ENCODE assay signal across 8 cellular contexts in genomic region chr1:25232027-25232865, GRCh38. TPM values are rescaled to one million over a fixed set of nuclear protein-coding genes. Genes with fewer than 3 reads are reported as not detected.
DNase-seq lines count a peak whose midpoint lies in the region; ATAC-seq and TF ChIP-seq lines count a peak whose summit lies in the region.

Gene SYF2, minus strand, starts transcription at chr1:25232502. Its CDS starts 35 bp downstream, at chr1:25232467.

- peak; percentile 95 for DNase-seq in GM13977 (ENCODE audit: low spot score)
- peak; percentile 72 to 75 for DNase-seq in NCI-H187 (lab: John Stamatoyannopoulos, UW)
- peak; percentile 70 to 97 (median 81) for DNase-seq in T-helper 2 cell
- DNase-seq in anterior cingulate cortex (lab: John Stamatoyannopoulos, UW), result peak; percentile 49 to 96 (median 87)
- DNase-seq in right cardiac atrium, result peak; percentile 95 to 97 (median 95)
- peak; percentile 66 for DNase-seq in pulmonary artery endothelial cell (ENCODE audit: low read depth, low spot score)
- DNase-seq in uterus, result peak; percentile 93 to 94

- in situ Hi-C loops in GM13977 (cut with MboI; ENCODE audit: low pct_unique_long_range_greater_than_20kb, low sequenced_read_pairs, unreplicated experiment), result no loop called here

- TF ChIP-seq POLR2A in uterus (IDR thresholded peaks at IDR 0.05), result peak; percentile 33 to 74

- H3K9me3 ChIP-seq in right cardiac atrium (ENCODE audit: control insufficient read depth, low read length), result no peaks in the 10 kb centered on the region
- H3K9me3 ChIP-seq in uterus, result no peaks in the 10 kb centered on the region

- under 1% methylated on average over 54 of the region's 54 CpGs for WGBS in right cardiac atrium

- H3K27me3 ChIP-seq in right cardiac atrium (ENCODE audit: control insufficient read depth, insufficient read depth) (no peaks in the 10 kb centered on the region), uterus (no peaks in the 10 kb centered on the region)

- TF ChIP-seq CTCF in GM13977 (IDR thresholded peaks at IDR 0.05; ENCODE audit: extremely low read depth, insufficient read depth, missing control alignments) (no peak), uterus (IDR thresholded peaks at IDR 0.05) (no peak)

- ATAC-seq in HG02938 (IDR thresholded peaks at IDR 0.05; ENCODE audit: unreplicated experiment), result peak; percentile 80
- ATAC-seq in right cardiac atrium, result peak; percentile 95 to 96

- H3K36me3 ChIP-seq in uterus, result no peaks in the 10 kb centered on the region

- H3K27ac ChIP-seq in right cardiac atrium (ENCODE audit: low read length) (peak within 1 kb of the TSS; percentile 98), uterus (peak within 1 kb of the TSS; percentile 90 to 93)

- no peaks in the 10 kb centered on the region for H3K4me1 ChIP-seq in right cardiac atrium (ENCODE audit: control insufficient read depth, insufficient read depth, low read length)
- H3K4me1 ChIP-seq in uterus, result peaks cover 7 to 9% of the 10 kb centered on the region in 2 donors

- intact Hi-C loops in right cardiac atrium (cut with DNase I), result loop anchor here in 2 of 4 donors (5.0 to 10.0 kb wide), 2 partner anchors 485 to 577 kb away; partner anchors contain the start of gene CLIC4 (in 1 of the 2)
- intact Hi-C loops in uterus (cut with DNase I; ENCODE audit: low total_unique reads), result no loop called here

- peak within 1 kb of the TSS; percentile 70 for H3K4me3 ChIP-seq in right cardiac atrium (ENCODE audit: low read length)
- peak within 1 kb of the TSS; percentile 80 to 87 for H3K4me3 ChIP-seq in uterus

RNA-seq across cellular contexts. Expression of gene SYF2, which starts in this region (rescaled TPM):
- 10 to 100 TPM; 29.7 to 40.5 (median 39.8) TPM for total RNA-seq in right cardiac atrium
- polyA plus RNA-seq in right cardiac atrium, result 63.2 TPM
- total RNA-seq in pulmonary artery endothelial cell, result 37.2 and 38.3 TPM in 2 replicates
- 10 to 100 TPM; 45.3 to 52.1 (median 47.9) TPM for total RNA-seq in uterus

Comparison
In these comparisons a context has a peak if more than half of its experiments do, and no peak if none do; other contexts are left out.
1. Peak in every context shown above with its lines: DNase-seq, ATAC-seq, H3K4me3 ChIP-seq and H3K27ac ChIP-seq.